ENCODE assay signal across 10 cellular contexts in genomic region chr18:12283256-12283655, GRCh38. TPM values are rescaled to one million over a fixed set of nuclear protein-coding genes. Genes with fewer than 3 reads are reported as not detected.
DNase-seq lines count a peak whose midpoint lies in the region; ATAC-seq and TF ChIP-seq lines count a peak whose summit lies in the region.
"Had no signal": no experiment of that assay in that cellular context is flagged by ENCODE, and none has a peak within 500 bp of the region (broad histone marks: within the 10 kb centered on the region; RNA-seq: fewer than 3 reads in every experiment).

No MANE protein-coding gene starts in this region.

- H3K9me3 Mint-ChIP-seq in type B pancreatic cell, result no peaks in the 10 kb centered on the region

- peaks cover 21% of the 10 kb centered on the region for H3K27me3 Mint-ChIP-seq in type B pancreatic cell

- H3K36me3 ChIP-seq in right atrium auricular region (no peaks in the 10 kb centered on the region), heart right ventricle (no peaks in the 10 kb centered on the region), esophagus muscularis mucosa (no peaks in the 10 kb centered on the region), vagina (no peaks in the 10 kb centered on the region)

- peak in 1 of 2 donors; percentile 45 for TF ChIP-seq CTCF in right atrium auricular region (IDR thresholded peaks at IDR 0.05)
- TF ChIP-seq CTCF in heart right ventricle (IDR thresholded peaks at IDR 0.05), result peak in 1 of 9 donors; percentile 16
- peak in 2 of 3 experiments; percentile 7 to 11 for TF ChIP-seq CTCF in esophagus muscularis mucosa (IDR thresholded peaks at IDR 0.05)
- peak; percentile 26 for TF ChIP-seq CTCF in type B pancreatic cell (conservative IDR thresholded peaks at IDR 0.05)
- no peak for TF ChIP-seq CTCF in vagina (IDR thresholded peaks at IDR 0.05)

- no peak for TF ChIP-seq EP300 in esophagus muscularis mucosa (IDR thresholded peaks at IDR 0.05)

- no peaks in the 10 kb centered on the region for H3K27me3 ChIP-seq in right atrium auricular region
- peaks cover 0 to 26% (median 0%) of the 10 kb centered on the region in 7 donors for H3K27me3 ChIP-seq in heart right ventricle
- H3K27me3 ChIP-seq in esophagus muscularis mucosa, result peaks cover 0 to 4% (median 0%) of the 10 kb centered on the region in 4 donors
- no peaks in the 10 kb centered on the region for H3K27me3 ChIP-seq in vagina

- TF ChIP-seq POLR2A in esophagus muscularis mucosa (IDR thresholded peaks at IDR 0.05; ENCODE audit: low read depth), result no peak
- no peak for TF ChIP-seq POLR2A in vagina (IDR thresholded peaks at IDR 0.05)

- ATAC-seq in heart right ventricle, result no peak
- ATAC-seq in GM18502 (IDR thresholded peaks at IDR 0.05; ENCODE audit: poor library complexity, unreplicated experiment), result no peak

- intact Hi-C loops in heart right ventricle (cut with DNase I), result no loop called here
- intact Hi-C loops in esophagus muscularis mucosa (cut with DNase I), result no loop called here
- intact Hi-C loops in vagina (cut with DNase I), result no loop called here

- 56 to 69% methylated on average over 6 of the region's 6 CpGs for WGBS in heart right ventricle, 2 donors
- WGBS in esophagus muscularis mucosa, result 73% methylated on average over 6 of the region's 6 CpGs

- peaks cover 16% of the 10 kb centered on the region for H3K4me1 Mint-ChIP-seq in type B pancreatic cell (ENCODE audit: unreplicated experiment)

- H3K9me3 ChIP-seq in right atrium auricular region (no peaks in the 10 kb centered on the region), heart right ventricle (no peaks in the 10 kb centered on the region), esophagus muscularis mucosa (no peaks in the 10 kb centered on the region), vagina (no peaks in the 10 kb centered on the region)

- H3K27ac ChIP-seq in right atrium auricular region, result peak overlapping the region; percentile 96 to 100
- H3K27ac ChIP-seq in heart right ventricle, result no peak overlapping the region
- peak overlapping the region in 3 of 4 donors; percentile 93 to 98 (median 96) for H3K27ac ChIP-seq in esophagus muscularis mucosa (replicated peaks in 1 of 4)
- H3K27ac ChIP-seq in vagina, result no peak overlapping the region

- peak overlapping the region; percentile 41 for H3K27ac Mint-ChIP-seq in type B pancreatic cell
- H3K27ac Mint-ChIP-seq: CD14-positive monocyte had no signal

- H3K4me1 ChIP-seq in right atrium auricular region (peaks cover 0 to 44% of the 10 kb centered on the region in 2 donors), heart right ventricle (peaks cover 5 to 43% (median 25%) of the 10 kb centered on the region in 9 donors), esophagus muscularis mucosa (peaks cover 12 to 53% (median 50%) of the 10 kb centered on the region in 4 donors), vagina (peaks cover 28% of the 10 kb centered on the region)

- H3K4me3 ChIP-seq in right atrium auricular region (no peak overlapping the region), heart right ventricle (no peak overlapping the region), esophagus muscularis mucosa (no peak overlapping the region), vagina (no peak overlapping the region)

- no peak for DNase-seq in right atrium auricular region (ENCODE audit: low spot score)
- no peak for DNase-seq in heart right ventricle
- peak; percentile 43 for DNase-seq in RPMI7951 (ENCODE audit: low read depth)
- no peak for DNase-seq in esophagus muscularis mucosa (ENCODE audit: extremely low spot score)
- DNase-seq in type B pancreatic cell (ENCODE audit: extremely low spot score, unreplicated experiment), result no peak
- no peak for DNase-seq in vagina (ENCODE audit: extremely low spot score in 2 of 2)
- no peak for DNase-seq in stimulated activated CD4-positive, alpha-beta T cell treated with anti-CD3 and anti-CD28 coated beads, Interleukin-4, amount 100 ng/mL, for 4 hours
- DNase-seq: aorta had no signal

- H3K36me3 Mint-ChIP-seq in type B pancreatic cell, result no peaks in the 10 kb centered on the region

- H3K4me3 Mint-ChIP-seq in type B pancreatic cell, result no peak overlapping the region

RNA-seq across cellular contexts. Expression of gene TUBB6, which starts 24.8 kb away (rescaled TPM):
- total RNA-seq in right atrium auricular region (100 to 1,000 TPM; 158 to 337 TPM), heart right ventricle (100 to 1,000 TPM in 4 of 10 donors, 10 to 100 TPM in 6; 62.8 to 216 (median 92.1) TPM), esophagus muscularis mucosa (1,000 to 10,000 TPM in 2 of 4 donors, 100 to 1,000 TPM in 2; 599 to 1,574 (median 1,002) TPM), type B pancreatic cell (ENCODE audit: low replicate concordance) (56.5 and 83.8 TPM in 2 replicates), vagina (450 TPM)
- polyA plus RNA-seq in heart right ventricle, result 100 to 1,000 TPM in 1 of 2 donors, 10 to 100 TPM in 1; 61.9 to 602 TPM
- total RNA-seq in RPMI7951 (2014; rRNA removed; shearing (Covaris generic)), result 522 and 588 TPM in 2 replicates

RNA-seq across cellular contexts. Expression of gene CIDEA, which starts 29.1 kb away (rescaled TPM):
- total RNA-seq in right atrium auricular region (1 to 10 TPM in 1 of 2 donors, under 1 TPM in 1; 0.82 to 3.9 TPM), heart right ventricle (1 to 10 TPM in 4 of 10 donors, under 1 TPM in 4, not detected in 2; 0.37 to 6.8 (median 1.4) TPM), esophagus muscularis mucosa (not detected), type B pancreatic cell (ENCODE audit: low replicate concordance) (not detected in 2 replicates), vagina (2.7 TPM)
- 1 to 10 TPM in 1 of 2 donors, under 1 TPM in 1; 0.59 to 2.0 TPM for polyA plus RNA-seq in heart right ventricle
- not detected in 2 replicates for total RNA-seq in RPMI7951 (2014; rRNA removed; shearing (Covaris generic))
- polyA plus RNA-seq: aorta, CD14-positive monocyte had no signal

Comparison
In these comparisons a context has a peak if more than half of its experiments do, and no peak if none do; other contexts are left out.
1. H3K27ac ChIP-seq: peak in right atrium auricular region (2 of 2) and esophagus muscularis mucosa (3 of 4); none in heart right ventricle (0 of 10) and vagina (single experiment).
2. CTCF ChIP-seq: peak in esophagus muscularis mucosa (2 of 3) and type B pancreatic cell (single experiment); none in vagina (0 of 3).